12 cellular contexts compared by ENCODE assay signal in genomic region chr16:22171953-22172352, GRCh38. TPM values are rescaled to one million over a fixed set of nuclear protein-coding genes. Genes with fewer than 3 reads are reported as not detected.
"Had no signal": no experiment of that assay in that cellular context is flagged by ENCODE, and none has a peak within 500 bp of the region (broad histone marks: within the 10 kb centered on the region; RNA-seq: fewer than 3 reads in every experiment).

No MANE protein-coding gene starts in this region.

- H3K27ac ChIP-seq: GM23248 had no signal

- H3K9me3 ChIP-seq: HAP-1 had no signal

- DNase-seq: GM23248, GOT3, H7, H9, HCEC 1CT, HFFc6 had no signal

- H3K27ac Mint-ChIP-seq: GM23338, HFFc6 had no signal

- H3K4me1 Mint-ChIP-seq: GM23338 had no signal

- FAIRE-seq: H1, H54 had no signal

- ATAC-seq: GM23338, HCT116 had no signal

- H2AFZ ChIP-seq: GM23248, GM23338 had no signal

- H3K9ac ChIP-seq: GM23248 had no signal

- H3K4me3 ChIP-seq: GM23248, GM23338, HAP-1 had no signal

- H3K4me1 ChIP-seq: HAP-1 had no signal

- H3K4me2 ChIP-seq: GM23338 had no signal

- H3K4me3 Mint-ChIP-seq: GM23338, H9, HFFc6 had no signal

- H3K9me3 Mint-ChIP-seq: GM23338, H9, HFFc6 had no signal

- H3K36me3 ChIP-seq: HAP-1 had no signal

RNA-seq across cellular contexts. Expression of gene SDR42E2, which starts 9.6 kb away (rescaled TPM):
- total RNA-seq: GM23248, GM23338, H1, H4, H7, HFFc6 had no signal
- polyA plus RNA-seq: GM23248 had no signal
